ENCODE assay signal across 14 cellular contexts in the genomic region with DNA sequence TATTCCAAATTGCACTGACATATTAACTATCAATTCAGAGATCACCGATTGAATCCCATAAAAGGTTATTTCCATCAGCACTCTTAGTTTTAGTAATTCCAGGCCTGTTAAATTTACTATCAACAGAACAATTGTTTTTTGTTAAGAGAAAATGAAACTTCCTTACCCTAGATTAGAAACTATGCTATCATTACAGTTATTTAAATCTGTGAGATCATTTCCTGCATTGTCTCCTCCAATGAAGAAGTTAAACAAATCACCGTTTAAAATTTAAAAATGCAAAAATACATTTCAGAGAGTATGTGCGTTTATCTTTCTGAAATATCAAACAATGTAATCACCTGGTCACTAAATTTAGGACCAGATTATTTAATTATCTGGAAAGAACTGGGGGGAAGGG. TPM values are rescaled to one million over a fixed set of nuclear protein-coding genes. Genes with fewer than 3 reads are reported as not detected.
A peak's percentile ranks its signal among the peaks of the same experiment; 100 is the strongest.
DNase-seq lines count a peak whose midpoint lies in the region; ATAC-seq lines count a peak whose summit lies in the region.
"Had no signal": no experiment of that assay in that cellular context is flagged by ENCODE, and none has a peak within 500 bp of the region (broad histone marks: within the 10 kb centered on the region; RNA-seq: fewer than 3 reads in every experiment).

No MANE protein-coding gene starts in this region.

- peak overlapping the region; percentile 85 for H3K27ac Mint-ChIP-seq in activated CD4-positive, alpha-beta T cell treated with anti-CD3 and anti-CD28 coated beads, Interleukin-2, amount 10 ng/mL, durations not matched to agents 7 days and 5 days
- H3K27ac Mint-ChIP-seq in activated T-helper 2 cell treated with anti-CD3 and anti-CD28 coated beads, Interferon-gamma antibody, Interleukin-2, Interleukin-4, amounts not matched to agents 10 μg/mL and 5 μg/mL and 100 μg/mL, durations not matched to agents 14 hours and 24 hours and 36 hours = peak overlapping the region; percentile 78
- H3K27ac Mint-ChIP-seq in naive thymus-derived CD4-positive, alpha-beta T cell = peak overlapping the region; percentile 70 to 100 (median 92)

- H3K9me3 Mint-ChIP-seq in activated CD4-positive, alpha-beta T cell treated with anti-CD3 and anti-CD28 coated beads, Interleukin-2, amount 10 ng/mL, durations not matched to agents 7 days and 5 days = no peaks in the 10 kb centered on the region
- H3K9me3 Mint-ChIP-seq in activated T-helper 2 cell treated with anti-CD3 and anti-CD28 coated beads, Interferon-gamma antibody, Interleukin-2, Interleukin-4, amounts not matched to agents 10 μg/mL and 5 μg/mL and 100 μg/mL, durations not matched to agents 14 hours and 24 hours and 36 hours = peaks cover 6% of the 10 kb centered on the region
- no peaks in the 10 kb centered on the region for H3K9me3 Mint-ChIP-seq in naive thymus-derived CD4-positive, alpha-beta T cell

- POLR2A ChIA-PET in activated CD4-positive, alpha-beta T cell treated with anti-CD3 and anti-CD28 coated beads, Interleukin-2, amount 10 ng/mL, durations not matched to agents 7 days and 5 days (lab: Charles Lee) = no interaction called here
- POLR2A ChIA-PET in naive thymus-derived CD4-positive, alpha-beta T cell (lab: Charles Lee) = interaction anchor here (7.4 kb wide), 1 partner anchor 31 kb away, joined by 96 read pairs; no protein-coding TSS in a partner anchor

- H3K4me3 ChIP-seq in naive thymus-derived CD4-positive, alpha-beta T cell (ENCODE audit: low read length) = no peak overlapping the region
- H3K4me3 ChIP-seq: gastroesophageal sphincter, right lobe of liver, thyroid gland had no signal

- peak overlapping the region; percentile 67 for H3K27ac ChIP-seq in KOPT-K1 (ENCODE audit: low read depth, low read length, poor library complexity, severe bottlenecking)
- peak overlapping the region; percentile 84 for H3K27ac ChIP-seq in naive thymus-derived CD4-positive, alpha-beta T cell (ENCODE audit: low read depth, low read length)
- H3K27ac ChIP-seq: gastroesophageal sphincter, neutrophil, right lobe of liver, thyroid gland had no signal

- CTCF ChIA-PET in activated CD4-positive, alpha-beta T cell treated with anti-CD3 and anti-CD28 coated beads, Interleukin-2, amount 10 ng/mL, durations not matched to agents 7 days and 5 days (lab: Charles Lee) = no interaction called here
- CTCF ChIA-PET in naive thymus-derived CD4-positive, alpha-beta T cell (lab: Charles Lee) = interaction anchor here (0.6 kb wide), 1 partner anchor 30 kb away, joined by 3 read pairs; no protein-coding TSS in a partner anchor

- H3K4me1 ChIP-seq in naive thymus-derived CD4-positive, alpha-beta T cell (ENCODE audit: control insufficient read depth in 2 of 2, insufficient read depth in 2 of 2, low read length in 2 of 2) = peaks cover 52 to 61% of the 10 kb centered on the region in 2 donors

- intact Hi-C loops in activated T-helper 2 cell treated with anti-CD3 and anti-CD28 coated beads, Interferon-gamma antibody, Interleukin-2, Interleukin-4, amounts not matched to agents 10 μg/mL and 5 μg/mL and 100 μg/mL, durations not matched to agents 14 hours and 24 hours and 36 hours (cut with micrococcal nuclease) = loop anchor here (10.0 kb wide), 1 partner anchor 193 kb away; no protein-coding TSS in a partner anchor
- intact Hi-C loops in naive thymus-derived CD4-positive, alpha-beta T cell (cut with micrococcal nuclease) = loop anchor here (1.0 to 10.0 kb wide), 6 partner anchors 115 to 743 kb away; a partner anchor contains a TSS

- no peaks in the 10 kb centered on the region for H3K36me3 ChIP-seq in KOPT-K1 (ENCODE audit: insufficient read depth, low read length)
- H3K36me3 ChIP-seq in naive thymus-derived CD4-positive, alpha-beta T cell (ENCODE audit: control insufficient read depth in 2 of 3, insufficient read depth in 3 of 3, low read length in 3 of 3) = no peaks in the 10 kb centered on the region
- H3K36me3 ChIP-seq: gastroesophageal sphincter, neutrophil, right lobe of liver, thyroid gland had no signal

- H3K4me1 Mint-ChIP-seq in activated CD4-positive, alpha-beta T cell treated with anti-CD3 and anti-CD28 coated beads, Interleukin-2, amount 10 ng/mL, durations not matched to agents 7 days and 5 days = peaks cover 85% of the 10 kb centered on the region
- H3K4me1 Mint-ChIP-seq in activated T-helper 2 cell treated with anti-CD3 and anti-CD28 coated beads, Interferon-gamma antibody, Interleukin-2, Interleukin-4, amounts not matched to agents 10 μg/mL and 5 μg/mL and 100 μg/mL, durations not matched to agents 14 hours and 24 hours and 36 hours (ENCODE audit: low read depth) = peaks cover 65% of the 10 kb centered on the region
- H3K4me1 Mint-ChIP-seq in naive thymus-derived CD4-positive, alpha-beta T cell = peaks cover 48 to 100% (median 95%) of the 10 kb centered on the region in 7 donors

- no peaks in the 10 kb centered on the region for H3K27me3 ChIP-seq in naive thymus-derived CD4-positive, alpha-beta T cell (ENCODE audit: control insufficient read depth in 2 of 2, insufficient read depth in 2 of 2, low read length in 2 of 2)
- H3K27me3 ChIP-seq: gastroesophageal sphincter, neutrophil, right lobe of liver, thyroid gland had no signal

- peaks cover 26% of the 10 kb centered on the region for H3K36me3 Mint-ChIP-seq in activated CD4-positive, alpha-beta T cell treated with anti-CD3 and anti-CD28 coated beads, Interleukin-2, amount 10 ng/mL, durations not matched to agents 7 days and 5 days (ENCODE audit: low read depth)
- H3K36me3 Mint-ChIP-seq in activated T-helper 2 cell treated with anti-CD3 and anti-CD28 coated beads, Interferon-gamma antibody, Interleukin-2, Interleukin-4, amounts not matched to agents 10 μg/mL and 5 μg/mL and 100 μg/mL, durations not matched to agents 14 hours and 24 hours and 36 hours (ENCODE audit: low read depth) = peaks cover 30% of the 10 kb centered on the region
- peaks cover 0 to 11% (median 5%) of the 10 kb centered on the region in 5 donors for H3K36me3 Mint-ChIP-seq in naive thymus-derived CD4-positive, alpha-beta T cell

- ATAC-seq in naive thymus-derived CD4-positive, alpha-beta T cell = no peak
- ATAC-seq: gastroesophageal sphincter had no signal

- no peak overlapping the region for H3K4me3 Mint-ChIP-seq in activated CD4-positive, alpha-beta T cell treated with anti-CD3 and anti-CD28 coated beads, Interleukin-2, amount 10 ng/mL, durations not matched to agents 7 days and 5 days
- no peak overlapping the region for H3K4me3 Mint-ChIP-seq in activated T-helper 2 cell treated with anti-CD3 and anti-CD28 coated beads, Interferon-gamma antibody, Interleukin-2, Interleukin-4, amounts not matched to agents 10 μg/mL and 5 μg/mL and 100 μg/mL, durations not matched to agents 14 hours and 24 hours and 36 hours (ENCODE audit: low read depth)
- peak overlapping the region in 9 of 10 donors; percentile 34 to 85 (median 64) for H3K4me3 Mint-ChIP-seq in naive thymus-derived CD4-positive, alpha-beta T cell

- no peaks in the 10 kb centered on the region for H3K9me3 ChIP-seq in KOPT-K1 (ENCODE audit: insufficient read depth, low read length, poor library complexity, severe bottlenecking)
- no peaks in the 10 kb centered on the region for H3K9me3 ChIP-seq in naive thymus-derived CD4-positive, alpha-beta T cell (ENCODE audit: control insufficient read depth in 2 of 3, low read length in 3 of 3)
- H3K9me3 ChIP-seq: gastroesophageal sphincter, neutrophil, right lobe of liver, thyroid gland had no signal

- H3K27me3 Mint-ChIP-seq in activated CD4-positive, alpha-beta T cell treated with anti-CD3 and anti-CD28 coated beads, Interleukin-2, amount 10 ng/mL, durations not matched to agents 7 days and 5 days = no peaks in the 10 kb centered on the region
- no peaks in the 10 kb centered on the region for H3K27me3 Mint-ChIP-seq in activated T-helper 2 cell treated with anti-CD3 and anti-CD28 coated beads, Interferon-gamma antibody, Interleukin-2, Interleukin-4, amounts not matched to agents 10 μg/mL and 5 μg/mL and 100 μg/mL, durations not matched to agents 14 hours and 24 hours and 36 hours (ENCODE audit: low read depth)
- H3K27me3 Mint-ChIP-seq in naive thymus-derived CD4-positive, alpha-beta T cell = no peaks in the 10 kb centered on the region

- no peak for DNase-seq in activated CD4-positive, alpha-beta T cell treated with anti-CD3 and anti-CD28 coated beads, Interleukin-2, amount 10 ng/mL, durations not matched to agents 7 days and 5 days
- no peak for DNase-seq in activated CD4-positive, alpha-beta T cell treated with anti-CD3 and anti-CD28 coated beads for 1 hour
- DNase-seq in activated T-helper 2 cell treated with anti-CD3 and anti-CD28 coated beads, Interferon-gamma antibody, Interleukin-2, Interleukin-4, amounts not matched to agents 10 μg/mL and 5 μg/mL and 100 μg/mL, durations not matched to agents 14 hours and 24 hours and 36 hours (ENCODE audit: low spot score) = no peak
- peak in 1 of 9 donors; percentile 36 for DNase-seq in naive thymus-derived CD4-positive, alpha-beta T cell
- DNase-seq in NCI-H526 (lab: John Stamatoyannopoulos, UW) = no peak
- no peak for DNase-seq in iPS-NIHi11 (ENCODE audit: low spot score)
- DNase-seq in kidney tubule cell (ENCODE audit: low spot score) = no peak
- DNase-seq: GDM1; right lobe of liver; stimulated activated CD4-positive, alpha-beta T cell treated with anti-CD3 and anti-CD28 coated beads, Interleukin-1b, Interleukin-23, amount 100 ng/mL, for 48 hours; thyroid gland had no signal

RNA-seq across cellular contexts. Expression of a gene that starts 57.4 kb away (rescaled TPM):
- 10 to 100 TPM; 30.2 to 35.4 TPM for total RNA-seq in activated CD4-positive, alpha-beta T cell treated with anti-CD3 and anti-CD28 coated beads, Interleukin-2, amount 10 ng/mL, durations not matched to agents 7 days and 5 days
- 24.3 and 26.1 TPM in 2 replicates for total RNA-seq in activated T-helper 2 cell treated with anti-CD3 and anti-CD28 coated beads, Interferon-gamma antibody, Interleukin-2, Interleukin-4, amounts not matched to agents 10 μg/mL and 5 μg/mL and 100 μg/mL, durations not matched to agents 14 hours and 24 hours and 36 hours
- 10 to 100 TPM; 26.8 to 92.1 (median 58.9) TPM for total RNA-seq in naive thymus-derived CD4-positive, alpha-beta T cell
- 10 to 100 TPM; 12.2 to 29.0 TPM for polyA plus RNA-seq in naive thymus-derived CD4-positive, alpha-beta T cell

Comparison
In these comparisons a context has a peak if more than half of its experiments do, and no peak if none do; other contexts are left out.
1. H3K4me3 Mint-ChIP-seq: peak in naive thymus-derived CD4-positive, alpha-beta T cell (9 of 10); none in activated CD4-positive, alpha-beta T cell treated with anti-CD3 and anti-CD28 coated beads, Interleukin-2, amount 10 ng/mL, durations not matched to agents 7 days and 5 days (single experiment) and activated T-helper 2 cell treated with anti-CD3 and anti-CD28 coated beads, Interferon-gamma antibody, Interleukin-2, Interleukin-4, amounts not matched to agents 10 μg/mL and 5 μg/mL and 100 μg/mL, durations not matched to agents 14 hours and 24 hours and 36 hours (single experiment).
2. Peak in every context shown above with its lines, with median percentiles within 50 percentile points of each other: H3K27ac Mint-ChIP-seq.